Comparison of ENCODE assay signal across 2 cellular contexts in genomic region chr6:27294409-27294808, GRCh38.
TF ChIP-seq lines count a peak whose summit lies in the region.

No MANE protein-coding gene starts in this region.

TF ChIP-seq in HepG2, 621 proteins besides CTCF, POLR2A, EP300 and RAD21:
- peak; percentile 32 for TF ChIP-seq ZNF18 (CRISPR knock-in tag; IDR thresholded peaks at IDR 0.05; ENCODE audit: insufficient replicate concordance)
- TF ChIP-seq ZNF44 (CRISPR knock-in tag; IDR thresholded peaks at IDR 0.05) = no peak
- TF ChIP-seq ZNF646 (CRISPR knock-in tag; IDR thresholded peaks at IDR 0.05) = peak; percentile 63; the same call in 1 of the 2 replicates
TF ChIP-seq in HepG2: peak in this region for 2.

TF ChIP-seq in H1, 55 proteins besides CTCF, POLR2A, EP300 and RAD21:
- no peak for TF ChIP-seq PHF8 (conservative IDR thresholded peaks at IDR 0.05; ENCODE audit: low read depth, low read length)
- TF ChIP-seq FOSL1 (IDR thresholded peaks at IDR 0.05; ENCODE audit: insufficient read depth, low read depth, low read length) = no peak
